ENCODE assay signal across 8 cellular contexts in the genomic region with DNA sequence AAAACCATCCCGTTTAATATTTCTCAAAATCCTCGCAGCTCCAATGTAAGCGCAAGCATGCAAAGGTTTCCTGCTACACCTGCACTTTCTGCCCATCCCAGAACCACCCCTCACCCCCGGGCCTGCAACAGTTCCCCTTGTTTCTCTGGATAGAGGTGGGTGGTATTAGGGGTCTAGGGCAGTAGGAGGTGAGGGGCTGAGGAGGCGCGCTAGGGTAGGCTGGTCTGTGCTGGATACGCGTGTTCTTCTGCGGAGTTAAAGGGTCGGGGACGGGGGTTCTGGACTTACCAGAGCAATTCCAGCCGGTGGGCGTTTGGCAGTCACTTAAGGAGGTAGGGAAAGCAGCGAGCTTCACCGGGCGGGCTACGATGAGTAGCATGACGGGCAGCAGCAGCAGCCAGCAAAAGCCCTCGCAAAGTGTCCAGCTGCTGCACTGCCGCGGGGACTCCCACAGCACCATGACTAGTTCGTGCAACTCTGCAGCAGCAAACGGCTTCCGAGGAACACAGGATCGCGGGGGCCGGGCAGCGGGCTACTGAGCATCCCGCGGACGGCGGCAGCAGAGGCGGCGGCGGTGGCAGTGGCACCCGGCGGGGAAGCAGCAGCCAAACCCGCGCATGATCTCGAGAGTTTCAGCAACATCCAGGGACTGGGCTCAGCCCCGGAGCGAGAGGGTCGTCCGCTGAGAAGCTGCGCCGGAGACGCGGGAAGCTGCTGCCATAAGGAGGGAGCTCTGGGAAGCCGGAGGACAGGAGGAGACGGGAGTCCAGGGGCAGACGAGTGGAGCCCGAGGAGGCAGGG. TPM values are rescaled to one million over a fixed set of nuclear protein-coding genes. Genes with fewer than 3 reads are reported as not detected.
DNase-seq lines count a peak whose midpoint lies in the region; ATAC-seq and TF ChIP-seq lines count a peak whose summit lies in the region.

No MANE protein-coding gene starts in this region.

- H3K36me3 Mint-ChIP-seq in HFFc6 (ENCODE audit: low read depth), result no peaks in the 10 kb centered on the region
- H3K36me3 Mint-ChIP-seq in immature natural killer cell, result no peaks in the 10 kb centered on the region

- ATAC-seq in body of pancreas (peak; percentile 22), GM21447 (IDR thresholded peaks at IDR 0.05; ENCODE audit: unreplicated experiment) (no peak)

- WGBS in body of pancreas, 2 donors, result 2% methylated on average over 11 to 52 of the region's 52 CpGs

- DNase-seq in HFFc6 (no peak), NCI-H748 (lab: John Stamatoyannopoulos, UW; ENCODE audit: unreplicated experiment) (peak; percentile 92), body of pancreas (peak in 3 of 4 donors; percentile 1 to 18 (median 13)), immature natural killer cell (peak in 1 of 3 donors; percentile 11), NCI-H2196 (lab: John Stamatoyannopoulos, UW; ENCODE audit: unreplicated experiment) (no peak)
- DNase-seq in stimulated activated CD4-positive, alpha-beta T cell treated with anti-CD3 and anti-CD28 coated beads, Interleukin-4, amount 100 ng/mL, for 4 hours, result peak; percentile 4 to 11

- no peak overlapping the region for H3K27ac ChIP-seq in body of pancreas

- peak overlapping the region; percentile 87 for H3K4me3 Mint-ChIP-seq in HFFc6
- peak overlapping the region; percentile 67 to 78 (median 75) for H3K4me3 Mint-ChIP-seq in immature natural killer cell

- intact Hi-C loops in body of pancreas (cut with DNase I), result no loop called here

- TF ChIP-seq POLR2A in body of pancreas (IDR thresholded peaks at IDR 0.05), result no peak

- H3K9me3 Mint-ChIP-seq in HFFc6, result no peaks in the 10 kb centered on the region
- H3K9me3 Mint-ChIP-seq in immature natural killer cell, result no peaks in the 10 kb centered on the region

- H3K36me3 ChIP-seq in ES-I3 (ENCODE audit: insufficient read depth, low read length) (no peaks in the 10 kb centered on the region), body of pancreas (replicated peaks in 1 of 2; ENCODE audit: insufficient read depth in 1 of 2, low read depth in 2 of 2) (no peaks in the 10 kb centered on the region)

- H3K4me1 Mint-ChIP-seq in HFFc6 (ENCODE audit: low read depth) (peaks cover 18% of the 10 kb centered on the region), immature natural killer cell (peaks cover 22 to 30% of the 10 kb centered on the region in 2 donors)

- peaks cover 0 to 22% of the 10 kb centered on the region in 2 donors for H3K27me3 ChIP-seq in body of pancreas

- no peaks in the 10 kb centered on the region; the same call in 1 of the 2 replicates for H3K4me1 ChIP-seq in ES-I3 (ENCODE audit: insufficient read depth, low read length)
- H3K4me1 ChIP-seq in body of pancreas, result peaks cover 29% of the 10 kb centered on the region

- TF ChIP-seq CTCF in HFFc6 (IDR thresholded peaks at IDR 0.05) (no peak), body of pancreas (IDR thresholded peaks at IDR 0.05) (no peak)

- peaks cover 46% of the 10 kb centered on the region for H3K27me3 Mint-ChIP-seq in HFFc6 (ENCODE audit: insufficient read depth)
- peaks cover 17 to 39% (median 25%) of the 10 kb centered on the region in 3 donors for H3K27me3 Mint-ChIP-seq in immature natural killer cell (ENCODE audit: low read depth in 3 of 3)

- H3K9me3 ChIP-seq in ES-I3 (ENCODE audit: control insufficient read depth, insufficient read depth, low read length) (no peaks in the 10 kb centered on the region), body of pancreas (no peaks in the 10 kb centered on the region)

- H3K27ac Mint-ChIP-seq in HFFc6, result no peak overlapping the region
- no peak overlapping the region for H3K27ac Mint-ChIP-seq in immature natural killer cell

- H3K4me3 ChIP-seq in body of pancreas, result no peak overlapping the region

- H3K9ac ChIP-seq in ES-I3 (ENCODE audit: low read depth, low read length), result peak overlapping the region; percentile 61; the same call in 1 of the 2 replicates

RNA-seq across cellular contexts. Expression of gene TMEFF2, which starts 0.5 kb away (rescaled TPM):
- under 1 TPM in 3 of 6 experiments, not detected in 3; 0.18 to 0.25 (median 0.22) TPM for total RNA-seq in HFFc6 (2021; fragmentation: NEBNext Ultra II Directional; extraction: Animal tissue kit (Norgen Biotek cat#: 25700))
- total RNA-seq in body of pancreas, result not detected
- polyA plus RNA-seq in immature natural killer cell, result not detected

Comparison
In these comparisons a context has a peak if more than half of its experiments do, and no peak if none do; other contexts are left out.
1. DNase-seq: peak in NCI-H748 (single experiment), body of pancreas (3 of 4) and stimulated activated CD4-positive, alpha-beta T cell treated with anti-CD3 and anti-CD28 coated beads, Interleukin-4, amount 100 ng/mL, for 4 hours (2 of 2); none in HFFc6 (single experiment) and NCI-H2196 (single experiment).